10 cellular contexts compared by ENCODE assay signal in the genomic region with DNA sequence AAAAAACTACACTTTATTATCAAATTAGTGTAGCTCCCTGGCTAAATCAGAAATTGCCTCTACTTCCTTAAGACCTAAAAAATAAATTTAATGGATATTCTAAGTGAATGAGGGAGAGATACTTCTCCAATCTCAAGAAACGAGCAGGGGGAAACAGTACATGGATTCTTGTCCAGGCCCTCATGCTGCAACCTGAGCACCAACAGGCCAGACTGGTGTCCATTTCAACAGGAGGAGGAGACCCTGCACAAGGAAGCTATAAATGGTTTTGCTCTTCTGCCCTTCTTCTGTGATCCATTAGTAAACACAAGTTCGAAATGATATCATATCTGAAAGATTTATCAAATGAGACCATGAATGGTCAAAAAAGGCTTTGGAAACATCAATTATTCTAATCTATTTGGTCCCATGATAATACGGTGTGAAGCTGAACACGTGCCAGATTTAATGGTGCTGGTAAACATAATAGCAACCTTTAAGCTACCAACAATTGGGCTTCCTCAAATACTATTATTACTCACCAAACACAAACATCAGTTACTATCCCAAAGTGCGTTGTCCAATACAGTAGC.
DNase-seq lines count a peak whose midpoint lies in the region; ATAC-seq and TF ChIP-seq lines count a peak whose summit lies in the region.
"Had no signal": no experiment of that assay in that cellular context is flagged by ENCODE, and none has a peak within 500 bp of the region (broad histone marks: within the 10 kb centered on the region; RNA-seq: fewer than 3 reads in every experiment).

No MANE protein-coding gene starts in this region.

- DNase-seq in NCI-H82 (lab: John Stamatoyannopoulos, UW) (peak; percentile 36), NCI-H82 treated with DMSO at 0.1 percent for 48 hours (lab: John Stamatoyannopoulos, UW; ENCODE audit: unreplicated experiment) (no peak), NCI-H510A treated with DMSO at 0.1 percent for 48 hours (lab: John Stamatoyannopoulos, UW) (peak; percentile 69), chondrocyte (ENCODE audit: low spot score) (no peak), psoas muscle (no peak), germinal center (ENCODE audit: low spot score) (no peak), posterior vena cava (ENCODE audit: low spot score) (no peak)
- DNase-seq: activated CD4-positive, alpha-beta T cell treated with anti-CD3 and anti-CD28 coated beads, Interleukin-2, amount 50 U/mL, for 4 hours had no signal

- intact Hi-C loops in psoas muscle (cut with DNase I) (no loop called here), posterior vena cava (cut with DNase I) (no loop called here)

- no peaks in the 10 kb centered on the region for H3K36me3 Mint-ChIP-seq in chondrocyte (ENCODE audit: low read depth)

- H3K4me1 Mint-ChIP-seq in chondrocyte (ENCODE audit: low read depth), result peaks cover 55% of the 10 kb centered on the region

- ATAC-seq in psoas muscle, result no peak
- ATAC-seq in HG03469 (IDR thresholded peaks at IDR 0.05; ENCODE audit: unreplicated experiment), result no peak

- H3K27ac ChIP-seq in psoas muscle, result peak overlapping the region; percentile 80
- H3K27ac ChIP-seq: neutrophil had no signal

- peaks cover 42% of the 10 kb centered on the region for H3K4me1 ChIP-seq in psoas muscle

- no peaks in the 10 kb centered on the region for H3K9me3 ChIP-seq in psoas muscle
- H3K9me3 ChIP-seq: neutrophil had no signal

- H3K4me3 ChIP-seq in psoas muscle, result peak overlapping the region; percentile 74

- no peaks in the 10 kb centered on the region for H3K27me3 ChIP-seq in psoas muscle (ENCODE audit: insufficient read depth in 3 of 3, low read length in 2 of 3)
- H3K27me3 ChIP-seq: neutrophil had no signal

- WGBS in psoas muscle, 3 donors, result 45 to 58% (median 45%) methylated on average over 5 of the region's 5 CpGs

- no peak for TF ChIP-seq CTCF in chondrocyte (IDR thresholded peaks at IDR 0.05)
- TF ChIP-seq CTCF in psoas muscle (IDR thresholded peaks at IDR 0.05), result no peak

- no peaks in the 10 kb centered on the region for H3K27me3 Mint-ChIP-seq in chondrocyte (ENCODE audit: low read depth)

- H3K36me3 ChIP-seq in psoas muscle (ENCODE audit: insufficient read depth in 1 of 2, low read depth in 1 of 2), result no peaks in the 10 kb centered on the region
- H3K36me3 ChIP-seq: neutrophil had no signal

- no peaks in the 10 kb centered on the region for H3K9me3 Mint-ChIP-seq in chondrocyte (ENCODE audit: low read depth)

- H3K4me3 Mint-ChIP-seq in chondrocyte (ENCODE audit: unreplicated experiment), result peak overlapping the region; percentile 87

- peak overlapping the region; percentile 99 for H3K27ac Mint-ChIP-seq in chondrocyte (ENCODE audit: unreplicated experiment)

Comparison
In these comparisons a context has a peak if more than half of its experiments do, and no peak if none do; other contexts are left out.
1. DNase-seq: peak in NCI-H82 (single experiment) and NCI-H510A treated with DMSO at 0.1 percent for 48 hours (single experiment); none in NCI-H82 treated with DMSO at 0.1 percent for 48 hours (single experiment), chondrocyte (single experiment), psoas muscle (0 of 2), germinal center (single experiment) and posterior vena cava (single experiment).